ENCODE assay signal across 12 cellular contexts in the genomic region with DNA sequence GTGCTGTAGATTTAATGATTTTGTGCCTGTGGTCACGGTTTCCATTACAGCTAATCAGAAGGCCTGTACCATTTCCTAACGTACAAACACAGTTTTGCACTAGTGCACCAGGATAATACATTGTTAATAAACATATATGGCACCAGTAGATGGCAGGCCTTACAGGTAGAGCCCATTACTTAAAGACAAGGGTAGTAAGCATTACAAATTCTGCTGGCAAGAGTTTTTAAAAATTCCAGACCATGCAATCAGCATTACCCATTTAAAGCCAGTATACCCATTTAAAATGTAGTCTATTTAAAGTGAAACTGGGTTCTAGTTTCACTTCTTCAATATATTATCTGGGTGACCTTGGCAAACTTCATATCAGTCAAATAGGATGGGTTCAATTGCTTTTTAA.
DNase-seq lines count a peak whose midpoint lies in the region; ATAC-seq and TF ChIP-seq lines count a peak whose summit lies in the region.
"Had no signal": no experiment of that assay in that cellular context is flagged by ENCODE, and none has a peak within 500 bp of the region (broad histone marks: within the 10 kb centered on the region; RNA-seq: fewer than 3 reads in every experiment).

No MANE protein-coding gene starts in this region.

- H3K36me3 ChIP-seq in right atrium auricular region = no peaks in the 10 kb centered on the region
- H3K36me3 ChIP-seq: left ventricle myocardium inferior had no signal

- no peaks in the 10 kb centered on the region for H3K27me3 ChIP-seq in right atrium auricular region

- no peaks in the 10 kb centered on the region for H3K9me3 ChIP-seq in right atrium auricular region
- H3K9me3 ChIP-seq: left ventricle myocardium inferior had no signal

- H3K27ac ChIP-seq in right atrium auricular region = no peak overlapping the region
- H3K27ac ChIP-seq: 22Rv1, left ventricle myocardium inferior had no signal

- H3K4me3 ChIP-seq in retinal pigment epithelial cell (ENCODE audit: low read length) (no peak overlapping the region), right atrium auricular region (no peak overlapping the region)
- H3K4me3 ChIP-seq: left ventricle myocardium inferior had no signal

- H3K9me3 Mint-ChIP-seq in stimulated activated effector memory CD8-positive, alpha-beta T cell treated with anti-CD3 and anti-CD28 coated beads, Interleukin-12 subunit alpha, Interleukin-12 subunit beta, amount 100 ng/mL, for 72 hours = peaks cover 8% of the 10 kb centered on the region
- H3K9me3 Mint-ChIP-seq: activated T-helper 17 cell treated with anti-CD3 and anti-CD28 coated beads, Interleukin-2, amount 50 U/mL, for 72 hours had no signal

- intact Hi-C loops in left ventricle myocardium superior (cut with micrococcal nuclease) = no loop called here

- no peaks in the 10 kb centered on the region for H3K4me1 ChIP-seq in right atrium auricular region
- H3K4me1 ChIP-seq: left ventricle myocardium inferior had no signal

- no peak overlapping the region for H3K27ac Mint-ChIP-seq in stimulated activated effector memory CD8-positive, alpha-beta T cell treated with anti-CD3 and anti-CD28 coated beads, Interleukin-12 subunit alpha, Interleukin-12 subunit beta, amount 100 ng/mL, for 72 hours
- H3K27ac Mint-ChIP-seq: activated T-helper 17 cell treated with anti-CD3 and anti-CD28 coated beads, Interleukin-2, amount 50 U/mL, for 72 hours had no signal

- ATAC-seq in HG02623 (IDR thresholded peaks at IDR 0.05; ENCODE audit: unreplicated experiment) (peak; percentile 58), HG03520 (IDR thresholded peaks at IDR 0.05; ENCODE audit: unreplicated experiment) (peak; percentile 76), left ventricle myocardium superior (no peak)
- no peak for ATAC-seq in stimulated activated effector memory CD8-positive, alpha-beta T cell treated with anti-CD3 and anti-CD28 coated beads, Interleukin-12 subunit alpha, Interleukin-12 subunit beta, amount 100 ng/mL, for 72 hours
- ATAC-seq: activated T-helper 17 cell treated with anti-CD3 and anti-CD28 coated beads, Interleukin-2, amount 50 U/mL, for 72 hours had no signal

- no peak overlapping the region for H3K4me3 Mint-ChIP-seq in stimulated activated effector memory CD8-positive, alpha-beta T cell treated with anti-CD3 and anti-CD28 coated beads, Interleukin-12 subunit alpha, Interleukin-12 subunit beta, amount 100 ng/mL, for 72 hours
- H3K4me3 Mint-ChIP-seq: activated T-helper 17 cell treated with anti-CD3 and anti-CD28 coated beads, Interleukin-2, amount 50 U/mL, for 72 hours had no signal

- TF ChIP-seq CTCF in retinal pigment epithelial cell (conservative IDR thresholded peaks at IDR 0.05; ENCODE audit: low read depth, low read length) (peak; percentile 7), right atrium auricular region (IDR thresholded peaks at IDR 0.05) (no peak)

- no peaks in the 10 kb centered on the region for H3K4me1 Mint-ChIP-seq in stimulated activated effector memory CD8-positive, alpha-beta T cell treated with anti-CD3 and anti-CD28 coated beads, Interleukin-12 subunit alpha, Interleukin-12 subunit beta, amount 100 ng/mL, for 72 hours
- H3K4me1 Mint-ChIP-seq: activated T-helper 17 cell treated with anti-CD3 and anti-CD28 coated beads, Interleukin-2, amount 50 U/mL, for 72 hours had no signal

- H3K36me3 Mint-ChIP-seq in stimulated activated effector memory CD8-positive, alpha-beta T cell treated with anti-CD3 and anti-CD28 coated beads, Interleukin-12 subunit alpha, Interleukin-12 subunit beta, amount 100 ng/mL, for 72 hours = no peaks in the 10 kb centered on the region

- DNase-seq in DMS 273 (lab: John Stamatoyannopoulos, UW; ENCODE audit: unreplicated experiment) = peak; percentile 15
- DNase-seq in DMS 273 treated with DMSO at 0.1 percent for 48 hours (lab: John Stamatoyannopoulos, UW) = no peak
- no peak for DNase-seq in retinal pigment epithelial cell (ENCODE audit: low read depth)
- no peak for DNase-seq in stimulated activated effector memory CD8-positive, alpha-beta T cell treated with anti-CD3 and anti-CD28 coated beads, Interleukin-12 subunit alpha, Interleukin-12 subunit beta, amount 100 ng/mL, for 72 hours (ENCODE audit: low spot score in 2 of 2)
- DNase-seq in left ventricle myocardium superior = no peak
- no peak for DNase-seq in right atrium auricular region (ENCODE audit: low spot score)
- DNase-seq: foreskin melanocyte, left ventricle myocardium inferior had no signal

Comparison
In these comparisons a context has a peak if more than half of its experiments do, and no peak if none do; other contexts are left out.
1. ATAC-seq: peak in HG02623 (single experiment) and HG03520 (single experiment); none in stimulated activated effector memory CD8-positive, alpha-beta T cell treated with anti-CD3 and anti-CD28 coated beads, Interleukin-12 subunit alpha, Interleukin-12 subunit beta, amount 100 ng/mL, for 72 hours (single experiment) and left ventricle myocardium superior (single experiment).